ENCODE assay signal across 23 cellular contexts in the genomic region with DNA sequence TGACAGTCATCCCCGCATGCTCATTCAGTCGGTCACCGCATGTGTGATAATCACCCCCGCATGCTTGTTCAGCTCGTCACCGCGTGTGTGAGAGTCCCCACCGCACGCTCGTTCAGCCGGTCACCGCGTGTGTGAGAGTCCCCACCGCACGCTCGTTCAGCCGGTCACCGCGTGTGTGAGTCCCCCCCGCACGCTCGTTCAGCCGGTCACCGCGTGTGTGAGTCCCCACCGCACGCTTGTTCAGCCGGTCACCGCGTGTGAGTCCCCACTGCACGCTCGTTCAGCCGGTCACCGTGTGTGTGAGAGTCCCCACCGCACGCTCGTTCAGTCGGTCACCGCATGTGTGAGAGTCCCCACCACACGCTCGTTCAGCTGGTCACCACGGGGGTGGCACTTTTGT. TPM values are rescaled to one million over a fixed set of nuclear protein-coding genes. Genes with fewer than 3 reads are reported as not detected.
A peak's percentile ranks its signal among the peaks of the same experiment; 100 is the strongest.
DNase-seq lines count a peak whose midpoint lies in the region; ATAC-seq, FAIRE-seq and TF ChIP-seq lines count a peak whose summit lies in the region.
"Had no signal": no experiment of that assay in that cellular context is flagged by ENCODE, and none has a peak within 500 bp of the region (broad histone marks: within the 10 kb centered on the region; RNA-seq: fewer than 3 reads in every experiment).

No MANE protein-coding gene starts in this region.

- H2BK20ac ChIP-seq in H1 (ENCODE audit: low read length): no peak overlapping the region

- TF ChIP-seq CTCF in H1 (IDR thresholded peaks at IDR 0.05; ENCODE audit: control extremely low read depth in 1 of 3, insufficient read depth in 1 of 3, low read depth in 1 of 3, low read length in 3 of 3): no peak

- H3K4ac ChIP-seq in H1 (replicated peaks; ENCODE audit: insufficient read length, low read depth, low read length): no peak overlapping the region
- peak overlapping the region; percentile 53 for H3K4ac ChIP-seq in trophoblast cell (ENCODE audit: low read depth, low read length)

- peaks cover 15 to 16% of the 10 kb centered on the region in 2 experiments for H4K20me1 ChIP-seq in H1 (replicated peaks in 1 of 2; ENCODE audit: control insufficient read depth in 1 of 2, insufficient read depth in 2 of 2, low read length in 2 of 2)

- TF ChIP-seq POLR2A in H1 (IDR thresholded peaks at IDR 0.05; ENCODE audit: control extremely low read depth in 1 of 2, low read depth in 2 of 2, low read length in 2 of 2): no peak

- no peak overlapping the region for H3K56ac ChIP-seq in H1 (replicated peaks; ENCODE audit: insufficient read length, low read depth, low read length)

- H2AFZ ChIP-seq in H1 (ENCODE audit: low read length) (no peak overlapping the region), trophoblast cell (ENCODE audit: insufficient read depth, low read length, poor library complexity) (no peak overlapping the region)

- H4K12ac ChIP-seq in trophoblast cell (ENCODE audit: low read depth, low read length): no peak overlapping the region

- CTCF ChIA-PET in activated CD4-positive, alpha-beta T cell treated with anti-CD3 and anti-CD28 coated beads, Interleukin-2, amount 10 ng/mL, durations not matched to agents 7 days and 5 days (lab: Charles Lee): interaction anchor here (1.5 kb wide), 1 partner anchor 9 kb away, joined by 5 read pairs; no protein-coding TSS in a partner anchor
- CTCF ChIA-PET in H1 (lab: Charles Lee; ENCODE audit: partially characterized antibody): interaction anchor here (0.8 to 1.3 kb wide), 3 partner anchors 21 to 139 kb away, joined by 3 to 4 read pairs (median 3); partner anchors contain the start of gene AJM1

- peak overlapping the region; percentile 9 for H3K27ac Mint-ChIP-seq in activated CD4-positive, alpha-beta T cell treated with anti-CD3 and anti-CD28 coated beads, Interleukin-2, amount 10 ng/mL, durations not matched to agents 7 days and 5 days

- H3K4me1 Mint-ChIP-seq in activated CD4-positive, alpha-beta T cell treated with anti-CD3 and anti-CD28 coated beads, Interleukin-2, amount 10 ng/mL, durations not matched to agents 7 days and 5 days: peaks cover 24% of the 10 kb centered on the region

- H4K5ac ChIP-seq in H1 (ENCODE audit: insufficient read length, low read depth, low read length): no peak overlapping the region

- no peak overlapping the region for H3K4me2 ChIP-seq in H1 (ENCODE audit: insufficient read depth in 1 of 2, low read depth in 2 of 2, low read length in 2 of 2)
- no peak overlapping the region for H3K4me2 ChIP-seq in trophoblast cell (ENCODE audit: low read length)

- no peak for TF ChIP-seq RAD21 in H1 (IDR thresholded peaks at IDR 0.05 in 1 of 2, conservative IDR thresholded peaks at IDR 0.05 in 1 of 2; ENCODE audit: low read depth in 2 of 2, low read length in 2 of 2)

- H3K18ac ChIP-seq in H1 (ENCODE audit: extremely low read depth, low read length) (no peak overlapping the region), trophoblast cell (ENCODE audit: low read length) (no peak overlapping the region)

- H3K27ac ChIP-seq in H1 (ENCODE audit: low read depth, low read length) (no peak overlapping the region), trophoblast cell (ENCODE audit: low read depth, low read length) (no peak overlapping the region)
- H3K27ac ChIP-seq: 22Rv1 had no signal

- H2BK120ac ChIP-seq in H1 (replicated peaks; ENCODE audit: low read depth, low read length) (no peak overlapping the region), trophoblast cell (ENCODE audit: insufficient read depth, low read length, poor library complexity) (no peak overlapping the region)

- no peak overlapping the region for H4K91ac ChIP-seq in H1 (replicated peaks; ENCODE audit: insufficient read length, low read length)
- H4K91ac ChIP-seq in trophoblast cell (ENCODE audit: low read depth, low read length): no peak overlapping the region

- H3K23ac ChIP-seq in H1 (ENCODE audit: insufficient read length) (no peak overlapping the region), trophoblast cell (ENCODE audit: low read length) (no peak overlapping the region)

- H2BK12ac ChIP-seq in H1 (ENCODE audit: low read depth, low read length) (no peak overlapping the region), trophoblast cell (ENCODE audit: low read length) (no peak overlapping the region)

- WGBS in H1 (ENCODE audit: extremely low coverage in 1 of 2, insufficient coverage in 1 of 2, insufficient read length in 1 of 2, insufficient replicate concordance in 2 of 2, low coverage in 1 of 2, low lambda C conversion rate in 2 of 2, missing lambda C conversion rate in 1 of 2), 2 experiments: 97% methylated on average over 29 of the region's 42 CpGs; no CpG with 5 or more reads in 1 of the 2 experiments
- no CpG with 5 or more reads among the region's 42 CpGs for WGBS in trophoblast cell (ENCODE audit: extremely low coverage, insufficient coverage, insufficient read length)

- H3K9ac ChIP-seq in H1 (replicated peaks in 1 of 4; ENCODE audit: extremely low read depth in 1 of 4, low read depth in 3 of 4, low read length in 3 of 4): no peak overlapping the region
- no peak overlapping the region for H3K9ac ChIP-seq in trophoblast cell (ENCODE audit: low read length)

- no peak for FAIRE-seq in H1 (lab: Jason Lieb, UNC)
- FAIRE-seq: GM19239 had no signal

- no peak overlapping the region for H3K4me3 Mint-ChIP-seq in activated CD4-positive, alpha-beta T cell treated with anti-CD3 and anti-CD28 coated beads, Interleukin-2, amount 10 ng/mL, durations not matched to agents 7 days and 5 days
- H3K4me3 Mint-ChIP-seq: CD14-positive monocyte had no signal

- peaks cover 5% of the 10 kb centered on the region; the same call in 1 of the 2 replicates for H3K23me2 ChIP-seq in H1 (ENCODE audit: low read depth, low read length)

- H3K9me3 ChIP-seq in H1 (ENCODE audit: insufficient read depth in 2 of 2, low read depth in 1 of 2, low read length in 1 of 2) (no peaks in the 10 kb centered on the region), trophoblast cell (ENCODE audit: insufficient read depth, low read depth, low read length) (peaks cover 2% of the 10 kb centered on the region)
- H3K9me3 ChIP-seq: BE2C, MG63 had no signal

- no peaks in the 10 kb centered on the region for H3K9me3 Mint-ChIP-seq in activated CD4-positive, alpha-beta T cell treated with anti-CD3 and anti-CD28 coated beads, Interleukin-2, amount 10 ng/mL, durations not matched to agents 7 days and 5 days
- H3K9me3 Mint-ChIP-seq: CD14-positive monocyte; CD8-positive, alpha-beta memory T cell had no signal

- H2AK5ac ChIP-seq in H1 (ENCODE audit: low read depth, low read length): no peak overlapping the region
- H2AK5ac ChIP-seq in trophoblast cell (ENCODE audit: low read length): no peak overlapping the region

- DNase-seq in activated CD4-positive, alpha-beta T cell treated with anti-CD3 and anti-CD28 coated beads, Interleukin-2, amount 10 ng/mL, durations not matched to agents 7 days and 5 days: no peak
- no peak for DNase-seq in activated CD4-positive, alpha-beta T cell treated with anti-CD3 and anti-CD28 coated beads for 1 hour
- no peak for DNase-seq in H1 (ENCODE audit: low read depth in 1 of 2, low spot score in 2 of 2)
- DNase-seq in trophoblast cell: no peak
- no peak for DNase-seq in activated naive CD4-positive, alpha-beta T cell (lab: John Stamatoyannopoulos, UW)
- DNase-seq: BE2C; CD8-positive, alpha-beta memory T cell; DMS79 treated with DMSO at 0.1 percent for 48 hours; KG1; MG63; NCI-H1048; NCI-H1417; NCI-H1694; NCI-H2029 treated with DMSO at 0.1 percent for 48 hours; NCI-H446 treated with DMSO at 0.1 percent for 48 hours; NCI-H526; NCI-H82; NK-92 treated with Interleukin-12 subunit alpha and Interleukin-12 subunit beta, amount 100 ng/mL, for 24 hours; SHP77 had no signal

- H2BK15ac ChIP-seq in H1 (ENCODE audit: low read length): no peak overlapping the region

- H3K79me1 ChIP-seq in H1 (ENCODE audit: low read depth, low read length) (peaks cover 13% of the 10 kb centered on the region), trophoblast cell (ENCODE audit: low read length) (peaks cover 10% of the 10 kb centered on the region)

- POLR2A ChIA-PET in activated CD4-positive, alpha-beta T cell treated with anti-CD3 and anti-CD28 coated beads, Interleukin-2, amount 10 ng/mL, durations not matched to agents 7 days and 5 days (lab: Charles Lee): no interaction called here
- POLR2A ChIA-PET in H1 (lab: Charles Lee; ENCODE audit: partially characterized antibody): interaction anchor here (0.7 kb wide), 1 partner anchor 8 kb away, joined by 3 read pairs; no protein-coding TSS in a partner anchor

- peaks cover 0 to 6% (median 2%) of the 10 kb centered on the region in 4 experiments; a peak in 4 of 7 replicates for H3K4me1 ChIP-seq in H1 (replicated peaks in 1 of 4; ENCODE audit: control insufficient read depth in 3 of 4, insufficient read depth in 4 of 4, low read length in 3 of 4)
- H3K4me1 ChIP-seq in trophoblast cell (ENCODE audit: control insufficient read depth in 1 of 2, insufficient read depth in 2 of 2, low read length in 2 of 2): peaks cover 4 to 8% of the 10 kb centered on the region in 2 experiments
- H3K4me1 ChIP-seq: BE2C had no signal

- ATAC-seq in HG03432 (IDR thresholded peaks at IDR 0.05; ENCODE audit: unreplicated experiment): no peak

- no peak for TF ChIP-seq EP300 in H1 (IDR thresholded peaks at IDR 0.05; ENCODE audit: borderline replicate concordance in 1 of 2, low read depth in 2 of 2, low read length in 2 of 2)

- peaks cover 0 to 14% (median 0%) of the 10 kb centered on the region in 4 experiments; a peak in 2 of 8 replicates for H3K36me3 ChIP-seq in H1 (ENCODE audit: control insufficient read depth in 2 of 4, insufficient read depth in 4 of 4, low read length in 3 of 4)
- peaks cover 16 to 21% of the 10 kb centered on the region in 2 experiments for H3K36me3 ChIP-seq in trophoblast cell (ENCODE audit: control insufficient read depth in 1 of 2, insufficient read depth in 2 of 2, low read length in 2 of 2)

- H3K4me3 ChIP-seq in H1 (ENCODE audit: extremely low read depth in 1 of 4, insufficient read depth in 2 of 4, low read depth in 3 of 4, low read length in 4 of 4) (no peak overlapping the region), trophoblast cell (ENCODE audit: low read depth, low read length) (peak overlapping the region; percentile 4)
- H3K4me3 ChIP-seq: MG63 had no signal

- H3K27me3 ChIP-seq in H1 (replicated peaks in 1 of 4; ENCODE audit: control insufficient read depth in 3 of 4, extremely low read depth in 1 of 4, insufficient read depth in 3 of 4, low read length in 3 of 4) (no peaks in the 10 kb centered on the region), trophoblast cell (ENCODE audit: insufficient read depth, low read length) (no peaks in the 10 kb centered on the region)
- H3K27me3 ChIP-seq: BE2C, MG63 had no signal

- H3K79me2 ChIP-seq in H1 (ENCODE audit: control insufficient read depth in 1 of 2, insufficient read depth in 2 of 2, low read length in 2 of 2) (peaks cover 17 to 75% of the 10 kb centered on the region in 2 experiments; a peak in 3 of 4 replicates), trophoblast cell (ENCODE audit: control insufficient read depth, insufficient read depth, low read length, poor library complexity) (peaks cover 9% of the 10 kb centered on the region)

- peaks cover 29% of the 10 kb centered on the region for H3K36me3 Mint-ChIP-seq in activated CD4-positive, alpha-beta T cell treated with anti-CD3 and anti-CD28 coated beads, Interleukin-2, amount 10 ng/mL, durations not matched to agents 7 days and 5 days (ENCODE audit: low read depth)

- H2BK5ac ChIP-seq in H1 (ENCODE audit: low read depth, low read length): peak overlapping the region; percentile 66; the same call in 1 of the 2 replicates
- H2BK5ac ChIP-seq in trophoblast cell (ENCODE audit: low read depth, low read length, poor library complexity): no peak overlapping the region

- H3K14ac ChIP-seq in H1 (ENCODE audit: insufficient read length) (no peak overlapping the region), trophoblast cell (ENCODE audit: low read length) (no peak overlapping the region)

- H4K8ac ChIP-seq in H1 (ENCODE audit: extremely low read depth, insufficient read depth, low read length) (no peak overlapping the region; the same call in 1 of the 2 replicates), trophoblast cell (ENCODE audit: low read depth, low read length) (no peak overlapping the region)

- no peaks in the 10 kb centered on the region for H3K27me3 Mint-ChIP-seq in activated CD4-positive, alpha-beta T cell treated with anti-CD3 and anti-CD28 coated beads, Interleukin-2, amount 10 ng/mL, durations not matched to agents 7 days and 5 days
- H3K27me3 Mint-ChIP-seq: CD8-positive, alpha-beta memory T cell had no signal

RNA-seq across cellular contexts. Expression of gene TRAF2, which starts 3.5 kb away (rescaled TPM):
- total RNA-seq in activated CD4-positive, alpha-beta T cell treated with anti-CD3 and anti-CD28 coated beads, Interleukin-2, amount 10 ng/mL, durations not matched to agents 7 days and 5 days: 10 to 100 TPM; 39.4 to 49.4 TPM
- 50.2 and 50.5 TPM in 2 replicates for total RNA-seq in H1 (2021; fragmentation: NEBNext Ultra II Directional; extraction: Animal tissue kit (Norgen Biotek cat#: 25700))
- 26.9 and 39.3 TPM in 2 replicates for polyA plus RNA-seq in H1 (2011; rRNA removed)
- 38.9 TPM for polyA plus RNA-seq in H1 (2011; cell fraction: cytosol; rRNA removed)
- 71.5 TPM for polyA plus RNA-seq in H1 (2011; cell fraction: nucleus; rRNA removed)
- polyA plus RNA-seq in H1 (2012, experiment 1 of 2): 27.1 to 40.9 TPM (median 38.8 TPM) in 4 replicates
- 25.8 TPM for polyA plus RNA-seq in H1 (2012, experiment 2 of 2)
- polyA plus RNA-seq in H1 (2013, experiment 1 of 2): 17.7 TPM
- polyA plus RNA-seq in H1 (2013, experiment 2 of 2): 16.7 TPM
- 29.8 and 31.1 TPM in 2 replicates for polyA minus RNA-seq in H1 (2011; rRNA and poly(A)+ RNA removed)
- 30.1 TPM for polyA minus RNA-seq in H1 (2011; cell fraction: cytosol; rRNA and poly(A)+ RNA removed)
- 34.1 TPM for polyA minus RNA-seq in H1 (2011; cell fraction: nucleus; rRNA and poly(A)+ RNA removed)
- 14.2 and 14.4 TPM in 2 replicates for polyA plus RNA-seq in trophoblast cell (2013)

RNA-seq across cellular contexts. Expression of gene EDF1, which starts 23.8 kb away (rescaled TPM):
- 100 to 1,000 TPM; 290 to 291 TPM for total RNA-seq in activated CD4-positive, alpha-beta T cell treated with anti-CD3 and anti-CD28 coated beads, Interleukin-2, amount 10 ng/mL, durations not matched to agents 7 days and 5 days
- 337 and 338 TPM in 2 replicates for total RNA-seq in H1 (2021; fragmentation: NEBNext Ultra II Directional; extraction: Animal tissue kit (Norgen Biotek cat#: 25700))
- 297 and 298 TPM in 2 replicates for polyA plus RNA-seq in H1 (2011; rRNA removed)
- 526 TPM for polyA plus RNA-seq in H1 (2011; cell fraction: cytosol; rRNA removed)
- polyA plus RNA-seq in H1 (2011; cell fraction: nucleus; rRNA removed): 195 TPM
- polyA plus RNA-seq in H1 (2012, experiment 1 of 2): 387 to 511 TPM (median 478 TPM) in 4 replicates
- 475 TPM for polyA plus RNA-seq in H1 (2012, experiment 2 of 2)
- polyA plus RNA-seq in H1 (2013, experiment 1 of 2): 275 TPM
- polyA plus RNA-seq in H1 (2013, experiment 2 of 2): 291 TPM
- polyA minus RNA-seq in H1 (2011; rRNA and poly(A)+ RNA removed): 58.1 and 73.1 TPM in 2 replicates
- 111 TPM for polyA minus RNA-seq in H1 (2011; cell fraction: cytosol; rRNA and poly(A)+ RNA removed)
- 68.1 TPM for polyA minus RNA-seq in H1 (2011; cell fraction: nucleus; rRNA and poly(A)+ RNA removed)
- 473 and 476 TPM in 2 replicates for polyA plus RNA-seq in trophoblast cell (2013)

RNA-seq across cellular contexts. Expression of gene MAMDC4, which starts 37.7 kb away (rescaled TPM):
- 10 to 100 TPM; 12.4 to 14.4 TPM for total RNA-seq in activated CD4-positive, alpha-beta T cell treated with anti-CD3 and anti-CD28 coated beads, Interleukin-2, amount 10 ng/mL, durations not matched to agents 7 days and 5 days
- 4.5 TPM in 2 replicates for total RNA-seq in H1 (2021; fragmentation: NEBNext Ultra II Directional; extraction: Animal tissue kit (Norgen Biotek cat#: 25700))
- polyA plus RNA-seq in H1 (2011; rRNA removed): 3.1 and 6.6 TPM in 2 replicates
- 3.9 TPM for polyA plus RNA-seq in H1 (2011; cell fraction: cytosol; rRNA removed)
- 56.5 TPM for polyA plus RNA-seq in H1 (2011; cell fraction: nucleus; rRNA removed)
- 2.7 to 5.8 TPM (median 5.6 TPM) in 4 replicates for polyA plus RNA-seq in H1 (2012, experiment 1 of 2)
- 2.0 TPM for polyA plus RNA-seq in H1 (2012, experiment 2 of 2)
- 1.5 TPM for polyA plus RNA-seq in H1 (2013, experiment 1 of 2)
- 1.3 TPM for polyA plus RNA-seq in H1 (2013, experiment 2 of 2)
- polyA minus RNA-seq in H1 (2011; rRNA and poly(A)+ RNA removed): 0.51 and 0.69 TPM in 2 replicates
- 1.4 TPM for polyA minus RNA-seq in H1 (2011; cell fraction: cytosol; rRNA and poly(A)+ RNA removed)
- polyA minus RNA-seq in H1 (2011; cell fraction: nucleus; rRNA and poly(A)+ RNA removed): 8.0 TPM
- polyA plus RNA-seq in trophoblast cell (2013): 3.2 and 3.4 TPM in 2 replicates
- polyA plus RNA-seq: CD8-positive, alpha-beta memory T cell had no signal

RNA-seq across cellular contexts. Expression of gene PHPT1, which starts 40.6 kb away (rescaled TPM):
- total RNA-seq in activated CD4-positive, alpha-beta T cell treated with anti-CD3 and anti-CD28 coated beads, Interleukin-2, amount 10 ng/mL, durations not matched to agents 7 days and 5 days: 10 to 100 TPM; 90.1 to 99.4 TPM
- 109 and 111 TPM in 2 replicates for total RNA-seq in H1 (2021; fragmentation: NEBNext Ultra II Directional; extraction: Animal tissue kit (Norgen Biotek cat#: 25700))
- 226 and 246 TPM in 2 replicates for polyA plus RNA-seq in H1 (2011; rRNA removed)
- 187 TPM for polyA plus RNA-seq in H1 (2011; cell fraction: cytosol; rRNA removed)
- 299 TPM for polyA plus RNA-seq in H1 (2011; cell fraction: nucleus; rRNA removed)
- polyA plus RNA-seq in H1 (2012, experiment 1 of 2): 83.0 to 153 TPM (median 142 TPM) in 4 replicates
- polyA plus RNA-seq in H1 (2012, experiment 2 of 2): 164 TPM
- polyA plus RNA-seq in H1 (2013, experiment 1 of 2): 122 TPM
- 112 TPM for polyA plus RNA-seq in H1 (2013, experiment 2 of 2)
- polyA minus RNA-seq in H1 (2011; rRNA and poly(A)+ RNA removed): 13.8 and 14.5 TPM in 2 replicates
- polyA minus RNA-seq in H1 (2011; cell fraction: cytosol; rRNA and poly(A)+ RNA removed): 33.1 TPM
- polyA minus RNA-seq in H1 (2011; cell fraction: nucleus; rRNA and poly(A)+ RNA removed): 44.8 TPM
- polyA plus RNA-seq in trophoblast cell (2013): 136 and 146 TPM in 2 replicates

RNA-seq across cellular contexts. Expression of gene AJM1, which starts 47.6 kb away (rescaled TPM):
- total RNA-seq in activated CD4-positive, alpha-beta T cell treated with anti-CD3 and anti-CD28 coated beads, Interleukin-2, amount 10 ng/mL, durations not matched to agents 7 days and 5 days: 1 to 10 TPM; 4.0 to 4.1 TPM
- 0.86 and 0.97 TPM in 2 replicates for total RNA-seq in H1 (2021; fragmentation: NEBNext Ultra II Directional; extraction: Animal tissue kit (Norgen Biotek cat#: 25700))
- 0.12 and 0.33 TPM in 2 replicates for polyA plus RNA-seq in H1 (2011; rRNA removed)
- 0.45 TPM for polyA plus RNA-seq in H1 (2011; cell fraction: cytosol; rRNA removed)
- 2.4 TPM for polyA plus RNA-seq in H1 (2011; cell fraction: nucleus; rRNA removed)
- polyA plus RNA-seq in H1 (2012, experiment 1 of 2): 0.47 to 1.1 TPM (median 0.87 TPM) in 4 replicates
- polyA plus RNA-seq in H1 (2012, experiment 2 of 2): 0.31 TPM
- 0.26 TPM for polyA plus RNA-seq in H1 (2013, experiment 1 of 2)
- 0.26 TPM for polyA plus RNA-seq in H1 (2013, experiment 2 of 2)
- polyA minus RNA-seq in H1 (2011; rRNA and poly(A)+ RNA removed): 0.02 and 0.03 TPM in 2 replicates
- polyA minus RNA-seq in H1 (2011; cell fraction: cytosol; rRNA and poly(A)+ RNA removed): not detected
- 0.80 TPM for polyA minus RNA-seq in H1 (2011; cell fraction: nucleus; rRNA and poly(A)+ RNA removed)
- polyA plus RNA-seq in trophoblast cell (2013): 1.1 and 1.2 TPM in 2 replicates
